In the genomic region with DNA sequence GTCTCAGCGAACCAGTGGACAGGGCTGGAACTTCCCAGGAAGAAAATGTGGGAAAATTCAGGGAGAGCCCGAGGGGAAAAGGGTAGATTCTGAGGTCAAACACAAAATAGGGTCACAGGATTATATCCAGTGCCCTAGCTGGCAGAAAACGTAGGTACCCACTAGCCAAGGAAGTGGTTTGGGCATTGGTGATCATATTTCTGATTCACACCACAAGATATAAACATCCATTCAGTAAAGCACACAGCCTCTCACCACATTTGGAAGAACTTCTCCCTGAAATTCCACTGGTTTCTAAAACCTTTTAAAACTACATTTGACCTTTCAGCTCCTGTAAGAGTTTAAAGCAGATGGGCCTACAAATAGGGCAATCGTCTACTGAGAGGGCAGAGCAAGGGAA, we compare ENCODE assay signal across 22 cellular contexts.
"Had no signal": no experiment of that assay in that cellular context is flagged by ENCODE, and none has a peak within 500 bp of the region (broad histone marks: within the 10 kb centered on the region; RNA-seq: fewer than 3 reads in every experiment).

No MANE protein-coding gene starts in this region.

- H3K4me3 Mint-ChIP-seq: activated CD4-positive, alpha-beta memory T cell treated with anti-CD3 and anti-CD28 coated beads, Interleukin-2, amount 10 ng/mL, durations not matched to agents 7 days and 5 days; activated CD4-positive, alpha-beta T cell treated with anti-CD3 and anti-CD28 coated beads, Interleukin-2, amount 10 ng/mL, durations not matched to agents 24 days and 14 days; activated naive CD4-positive, alpha-beta T cell treated with anti-CD3 and anti-CD28 coated beads for 36 hours; activated naive CD8-positive, alpha-beta T cell treated with anti-CD3 and anti-CD28 coated beads, Interleukin-2, amount 10 ng/mL, durations not matched to agents 7 days and 5 days; activated T-cell treated with anti-CD3 and anti-CD28 coated beads, Interleukin-2, amount 50 U/mL, for 72 hours; natural killer cell treated with Interleukin-12 subunit alpha and Interleukin-12 subunit beta and Interleukin-15 and Interleukin-18, amount 100 ng/mL, for 72 hours; stimulated activated naive CD8-positive, alpha-beta T cell treated with anti-CD3 and anti-CD28 coated beads, Interleukin-15, amount 100 ng/mL, for 72 hours had no signal

- H3K9me3 Mint-ChIP-seq: activated CD4-positive, alpha-beta memory T cell treated with anti-CD3 and anti-CD28 coated beads, Interleukin-2, amount 10 ng/mL, durations not matched to agents 7 days and 5 days; activated CD4-positive, alpha-beta T cell treated with anti-CD3 and anti-CD28 coated beads, Interleukin-2, amount 10 ng/mL, durations not matched to agents 24 days and 14 days; natural killer cell treated with Interleukin-12 subunit alpha and Interleukin-12 subunit beta and Interleukin-15 and Interleukin-18, amount 100 ng/mL, for 72 hours had no signal

- H3K36me3 Mint-ChIP-seq: activated naive CD8-positive, alpha-beta T cell treated with anti-CD3 and anti-CD28 coated beads, Interleukin-2, amount 10 ng/mL, durations not matched to agents 7 days and 5 days; natural killer cell treated with Interleukin-12 subunit alpha and Interleukin-12 subunit beta and Interleukin-15 and Interleukin-18, amount 100 ng/mL, for 72 hours had no signal

- H3K36me3 ChIP-seq: cardiac muscle cell, gastroesophageal sphincter, right atrium auricular region, tibial artery had no signal

- H3K27ac ChIP-seq: body of pancreas, cardiac muscle cell, gastroesophageal sphincter, psoas muscle, right atrium auricular region, tibial artery, VCaP had no signal

- H3K4me1 Mint-ChIP-seq: activated CD4-positive, alpha-beta memory T cell treated with anti-CD3 and anti-CD28 coated beads, Interleukin-2, amount 10 ng/mL, durations not matched to agents 7 days and 5 days; activated CD4-positive, alpha-beta T cell treated with anti-CD3 and anti-CD28 coated beads, Interleukin-2, amount 10 ng/mL, durations not matched to agents 24 days and 14 days; activated naive CD8-positive, alpha-beta T cell treated with anti-CD3 and anti-CD28 coated beads, Interleukin-2, amount 10 ng/mL, durations not matched to agents 7 days and 5 days; stimulated activated naive CD8-positive, alpha-beta T cell treated with anti-CD3 and anti-CD28 coated beads, Interleukin-15, amount 100 ng/mL, for 72 hours had no signal

- H3K4me1 ChIP-seq: body of pancreas, psoas muscle had no signal

- DNase-seq: activated CD4-positive, alpha-beta memory T cell treated with anti-CD3 and anti-CD28 coated beads, Interleukin-2, amount 10 ng/mL, durations not matched to agents 7 days and 5 days; activated CD4-positive, alpha-beta T cell treated with anti-CD3 and anti-CD28 coated beads, Interleukin-2, amount 10 ng/mL, durations not matched to agents 24 days and 14 days; activated effector memory CD4-positive, alpha-beta T cell treated with Interleukin-2 at 50 U/mL for 16 hours; activated naive CD4-positive, alpha-beta T cell treated with anti-CD3 and anti-CD28 coated beads for 36 hours; activated naive CD8-positive, alpha-beta T cell treated with anti-CD3 and anti-CD28 coated beads, Interleukin-2, amount 10 ng/mL, durations not matched to agents 7 days and 5 days; activated T-cell treated with anti-CD3 and anti-CD28 coated beads, Interleukin-2, amount 50 U/mL, for 72 hours; amniotic stem cell; body of pancreas; erythroblast; head of caudate nucleus; islet precursor cell; left cardiac atrium; midbrain; psoas muscle; stimulated activated naive CD8-positive, alpha-beta T cell treated with anti-CD3 and anti-CD28 coated beads, Interleukin-15, amount 100 ng/mL, for 72 hours; tibial artery had no signal

- H3K9me3 ChIP-seq: body of pancreas, gastroesophageal sphincter, psoas muscle, right atrium auricular region, tibial artery had no signal

- H3K27me3 ChIP-seq: body of pancreas, cardiac muscle cell, gastroesophageal sphincter, right atrium auricular region, tibial artery had no signal

- H3K4me3 ChIP-seq: body of pancreas, cardiac muscle cell, gastroesophageal sphincter, psoas muscle, right atrium auricular region, tibial artery had no signal

- ATAC-seq: activated CD4-positive, CD25-positive, alpha-beta regulatory T cell treated with anti-CD3 and anti-CD28 coated beads, Interleukin-2, amount 50 U/mL, for 24 hours; activated T-cell treated with anti-CD3 and anti-CD28 coated beads, Interleukin-2, amount 50 U/mL, for 72 hours; body of pancreas; gastroesophageal sphincter; left cardiac atrium; natural killer cell treated with Interleukin-12 subunit alpha and Interleukin-12 subunit beta and Interleukin-15 and Interleukin-18, amount 100 ng/mL, for 72 hours; psoas muscle; stimulated activated naive CD8-positive, alpha-beta T cell treated with anti-CD3 and anti-CD28 coated beads, Interleukin-15, amount 100 ng/mL, for 72 hours had no signal

- H3K27me3 Mint-ChIP-seq: activated CD4-positive, alpha-beta memory T cell treated with anti-CD3 and anti-CD28 coated beads, Interleukin-2, amount 10 ng/mL, durations not matched to agents 7 days and 5 days; activated CD4-positive, alpha-beta T cell treated with anti-CD3 and anti-CD28 coated beads, Interleukin-2, amount 10 ng/mL, durations not matched to agents 24 days and 14 days had no signal

- H3K27ac Mint-ChIP-seq: activated CD4-positive, alpha-beta memory T cell treated with anti-CD3 and anti-CD28 coated beads, Interleukin-2, amount 10 ng/mL, durations not matched to agents 7 days and 5 days; activated CD4-positive, alpha-beta T cell treated with anti-CD3 and anti-CD28 coated beads, Interleukin-2, amount 10 ng/mL, durations not matched to agents 24 days and 14 days; activated naive CD4-positive, alpha-beta T cell treated with anti-CD3 and anti-CD28 coated beads for 36 hours; activated naive CD8-positive, alpha-beta T cell treated with anti-CD3 and anti-CD28 coated beads, Interleukin-2, amount 10 ng/mL, durations not matched to agents 7 days and 5 days; activated T-cell treated with anti-CD3 and anti-CD28 coated beads, Interleukin-2, amount 50 U/mL, for 72 hours; natural killer cell treated with Interleukin-12 subunit alpha and Interleukin-12 subunit beta and Interleukin-15 and Interleukin-18, amount 100 ng/mL, for 72 hours; stimulated activated naive CD8-positive, alpha-beta T cell treated with anti-CD3 and anti-CD28 coated beads, Interleukin-15, amount 100 ng/mL, for 72 hours had no signal
